Comparison of ENCODE assay signal across 10 cellular contexts in genomic region chr12:50185975-50186663, GRCh38. TPM values are rescaled to one million over a fixed set of nuclear protein-coding genes. Genes with fewer than 3 reads are reported as not detected.
DNase-seq lines count a peak whose midpoint lies in the region; ATAC-seq, FAIRE-seq and TF ChIP-seq lines count a peak whose summit lies in the region.
"Had no signal": no experiment of that assay in that cellular context is flagged by ENCODE, and none has a peak within 500 bp of the region (broad histone marks: within the 10 kb centered on the region; RNA-seq: fewer than 3 reads in every experiment).

No MANE protein-coding gene starts in this region.

- ATAC-seq in RWPE2 (ENCODE audit: low read depth) (peak; percentile 81), omental fat pad (ENCODE audit: low FRiP score) (no peak)

- CTCF ChIA-PET in HEK293 (lab: Yijun Ruan, JAX) = interaction anchor here (0.7 to 4.7 kb wide), 6 partner anchors 10 to 1080 kb away, joined by 3 to 21 read pairs (median 4); partner anchors contain the start of gene COX14

- peaks cover 6 to 11% of the 10 kb centered on the region in 2 experiments; a peak in 2 of 3 replicates for H3K36me3 ChIP-seq in HEK293 (ENCODE audit: control insufficient read depth in 2 of 2, insufficient read depth in 1 of 2, low read length in 2 of 2)
- H3K36me3 ChIP-seq in RWPE2 (ENCODE audit: low read depth) = peaks cover 87% of the 10 kb centered on the region
- peaks cover 0 to 20% (median 17%) of the 10 kb centered on the region in 3 donors for H3K36me3 ChIP-seq in skeletal muscle tissue (ENCODE audit: control insufficient read depth in 3 of 3, insufficient read depth in 3 of 3, low read length in 3 of 3)

- FAIRE-seq in urothelium cell line (lab: Jason Lieb, UNC) = no peak

- TF ChIP-seq CTCF in HEK293 (tag by site-specific recombination; IDR thresholded peaks at IDR 0.05) (no peak), RWPE2 (IDR thresholded peaks at IDR 0.05; ENCODE audit: poor library complexity, severe bottlenecking) (no peak), coronary artery (IDR thresholded peaks at IDR 0.05) (no peak), omental fat pad (IDR thresholded peaks at IDR 0.05) (no peak)

- POLR2A ChIA-PET in HEK293 (lab: Yijun Ruan, JAX) = interaction anchor here (0.6 kb wide), 1 partner anchor 659 kb away, joined by 3 read pairs; no protein-coding TSS in a partner anchor

- H3K9ac ChIP-seq in skeletal muscle tissue (ENCODE audit: low read depth in 1 of 3, low read length in 3 of 3) = peak overlapping the region in 1 of 3 donors; percentile 40

- no peak overlapping the region for H3K4me3 ChIP-seq in HEK293 (ENCODE audit: low read depth, low read length)
- no peak overlapping the region for H3K4me3 ChIP-seq in RWPE2 (ENCODE audit: severe bottlenecking)
- no peak overlapping the region for H3K4me3 ChIP-seq in coronary artery
- no peak overlapping the region for H3K4me3 ChIP-seq in skeletal muscle tissue (ENCODE audit: low read length in 3 of 3)

- H3K4me1 ChIP-seq in HEK293 (ENCODE audit: control insufficient read depth, insufficient read depth, low read length) = 0 out of 2 replicates have a peak, but pooled peaks cover 2% of the 10 kb centered on the region
- H3K4me1 ChIP-seq in RWPE2 (ENCODE audit: insufficient read depth, poor library complexity, severe bottlenecking) = peaks cover 41% of the 10 kb centered on the region
- H3K4me1 ChIP-seq in skeletal muscle tissue (ENCODE audit: control insufficient read depth in 3 of 3, insufficient read depth in 3 of 3, low read length in 3 of 3) = peaks cover 15 to 28% (median 27%) of the 10 kb centered on the region in 3 donors

- H3K9me3 ChIP-seq in HEK293 (ENCODE audit: control insufficient read depth, insufficient read depth, low read depth, low read length) (no peaks in the 10 kb centered on the region), RWPE2 (ENCODE audit: severe bottlenecking) (no peaks in the 10 kb centered on the region), skeletal muscle tissue (ENCODE audit: control insufficient read depth in 3 of 3, low read length in 3 of 3) (no peaks in the 10 kb centered on the region)

- no peak overlapping the region for H3K27ac ChIP-seq in HEK293 (ENCODE audit: extremely low read depth, low read depth, low read length)
- peak overlapping the region; percentile 89 for H3K27ac ChIP-seq in RWPE2 (ENCODE audit: poor library complexity, severe bottlenecking)
- H3K27ac ChIP-seq in coronary artery = peak overlapping the region; percentile 62 to 70
- H3K27ac ChIP-seq in skeletal muscle tissue (ENCODE audit: low read depth, low read length) = peak overlapping the region; percentile 25

- DNase-seq in RWPE2 (ENCODE audit: low spot score) (no peak), coronary artery (ENCODE audit: low spot score) (no peak), omental fat pad (ENCODE audit: low spot score) (no peak), urothelium cell line (ENCODE audit: low spot score) (no peak), NCI-H1417 (lab: John Stamatoyannopoulos, UW) (no peak), GM19238 (ENCODE audit: insufficient read length, low spot score) (no peak)
- DNase-seq: MM.1S; stimulated activated CD4-positive, alpha-beta T cell treated with anti-CD3 and anti-CD28 coated beads, Interleukin-2, amount 100 ng/mL, for 48 hours had no signal

- H3K27me3 ChIP-seq in RWPE2 (ENCODE audit: insufficient read depth, poor library complexity, severe bottlenecking) = no peaks in the 10 kb centered on the region
- H3K27me3 ChIP-seq in skeletal muscle tissue (ENCODE audit: control insufficient read depth in 3 of 3, insufficient read depth in 3 of 3, low read length in 3 of 3) = no peaks in the 10 kb centered on the region

TF ChIP-seq in HEK293, 187 proteins besides CTCF, POLR2A, EP300 and RAD21:
- TF ChIP-seq SCRT1 (tag by site-specific recombination; IDR thresholded peaks at IDR 0.05; ENCODE audit: borderline replicate concordance) = peak; percentile 70
- peak; percentile 74 for TF ChIP-seq SCRT2 (tag by site-specific recombination; IDR thresholded peaks at IDR 0.05)
- TF ChIP-seq ZBTB48 (tag by site-specific recombination; IDR thresholded peaks at IDR 0.05) = no peak

RNA-seq across cellular contexts. Expression of gene CERS5, which starts 18.9 kb away (rescaled TPM):
- 43.8 TPM for total RNA-seq in skeletal muscle tissue
- 10 to 100 TPM; 20.0 to 27.6 (median 24.6) TPM for total RNA-seq in omental fat pad
